11 cellular contexts compared by ENCODE assay signal in genomic region chr17:40095356-40095943, GRCh38. TPM values are rescaled to one million over a fixed set of nuclear protein-coding genes. Genes with fewer than 3 reads are reported as not detected.
A peak's percentile ranks its signal among the peaks of the same experiment; 100 is the strongest.
DNase-seq lines count a peak whose midpoint lies in the region; TF ChIP-seq lines count a peak whose summit lies in the region.
"Had no signal": no experiment of that assay in that cellular context is flagged by ENCODE, and none has a peak within 500 bp of the region (broad histone marks: within the 10 kb centered on the region; RNA-seq: fewer than 3 reads in every experiment).

No MANE protein-coding gene starts in this region.

- H3K4me3 ChIP-seq in stomach: peak overlapping the region in 1 of 4 donors; percentile 76

- peak in 1 of 4 donors; percentile 20 for TF ChIP-seq POLR2A in stomach (IDR thresholded peaks at IDR 0.05)

- no peaks in the 10 kb centered on the region for H3K9me3 Mint-ChIP-seq in activated T-helper 1 cell treated with anti-CD3 and anti-CD28 coated beads, Interleukin-12 subunit alpha, Interleukin-12 subunit beta, Interleukin-2, Interleukin-4 antibody, amounts not matched to agents 30 ng/mL and 10 ng/mL and 1 ng/mL, durations not matched to agents 14 hours and 24 hours and 36 hours
- no peaks in the 10 kb centered on the region for H3K9me3 Mint-ChIP-seq in mesothelial cell of epicardium

- CTCF ChIA-PET in HEK293T (lab: Yijun Ruan, JAX): interaction anchor here (1.2 kb wide), 1 partner anchor 9 kb away, joined by 3 read pairs; no protein-coding TSS in a partner anchor

- intact Hi-C loops in activated T-helper 1 cell treated with anti-CD3 and anti-CD28 coated beads, Interleukin-12 subunit alpha, Interleukin-12 subunit beta, Interleukin-2, Interleukin-4 antibody, amounts not matched to agents 30 ng/mL and 10 ng/mL and 1 ng/mL, durations not matched to agents 14 hours and 24 hours and 36 hours (cut with micrococcal nuclease): loop anchor here (5.0 to 10.0 kb wide), 3 partner anchors 228 to 693 kb away; partner anchors contain the start of genes FBXL20 and ZPBP2
- intact Hi-C loops in stomach (cut with DNase I; ENCODE audit: low total_unique reads): no loop called here

- peak overlapping the region; percentile 81 for H3K27ac Mint-ChIP-seq in activated T-helper 1 cell treated with anti-CD3 and anti-CD28 coated beads, Interleukin-12 subunit alpha, Interleukin-12 subunit beta, Interleukin-2, Interleukin-4 antibody, amounts not matched to agents 30 ng/mL and 10 ng/mL and 1 ng/mL, durations not matched to agents 14 hours and 24 hours and 36 hours
- H3K27ac Mint-ChIP-seq in mesothelial cell of epicardium: no peak overlapping the region

- POLR2A ChIA-PET in HEK293T (lab: Yijun Ruan, JAX): interaction anchor here (1.3 kb wide), 1 partner anchor 19 kb away, joined by 3 read pairs; no protein-coding TSS in a partner anchor

- 42 to 55% (median 52%) methylated on average over 12 to 17 of the region's 17 CpGs for WGBS in stomach, 5 donors

- no peak for TF ChIP-seq EP300 in stomach (IDR thresholded peaks at IDR 0.05)

- peak overlapping the region; percentile 76 for H3K4me3 Mint-ChIP-seq in activated T-helper 1 cell treated with anti-CD3 and anti-CD28 coated beads, Interleukin-12 subunit alpha, Interleukin-12 subunit beta, Interleukin-2, Interleukin-4 antibody, amounts not matched to agents 30 ng/mL and 10 ng/mL and 1 ng/mL, durations not matched to agents 14 hours and 24 hours and 36 hours
- H3K4me3 Mint-ChIP-seq in mesothelial cell of epicardium: no peak overlapping the region

- H3K36me3 Mint-ChIP-seq in activated T-helper 1 cell treated with anti-CD3 and anti-CD28 coated beads, Interleukin-12 subunit alpha, Interleukin-12 subunit beta, Interleukin-2, Interleukin-4 antibody, amounts not matched to agents 30 ng/mL and 10 ng/mL and 1 ng/mL, durations not matched to agents 14 hours and 24 hours and 36 hours (ENCODE audit: low read depth): peaks cover 41% of the 10 kb centered on the region
- H3K36me3 Mint-ChIP-seq in mesothelial cell of epicardium: peaks cover 14% of the 10 kb centered on the region

- H3K27me3 ChIP-seq in layer of hippocampus (ENCODE audit: control insufficient read depth, insufficient read depth, low read length): no peaks in the 10 kb centered on the region
- H3K27me3 ChIP-seq in stomach: no peaks in the 10 kb centered on the region

- H3K36me3 ChIP-seq in stomach: peaks cover 41 to 70% (median 69%) of the 10 kb centered on the region in 4 donors

- TF ChIP-seq CTCF in stomach (IDR thresholded peaks at IDR 0.05) (no peak), mesothelial cell of epicardium (IDR thresholded peaks at IDR 0.05; ENCODE audit: unreplicated experiment) (no peak)

- peaks cover 5% of the 10 kb centered on the region for H3K27me3 Mint-ChIP-seq in activated T-helper 1 cell treated with anti-CD3 and anti-CD28 coated beads, Interleukin-12 subunit alpha, Interleukin-12 subunit beta, Interleukin-2, Interleukin-4 antibody, amounts not matched to agents 30 ng/mL and 10 ng/mL and 1 ng/mL, durations not matched to agents 14 hours and 24 hours and 36 hours (ENCODE audit: insufficient read depth)
- no peaks in the 10 kb centered on the region for H3K27me3 Mint-ChIP-seq in mesothelial cell of epicardium (ENCODE audit: low read depth)

- H3K9me3 ChIP-seq in stomach: no peaks in the 10 kb centered on the region

- H3K4me1 Mint-ChIP-seq in activated T-helper 1 cell treated with anti-CD3 and anti-CD28 coated beads, Interleukin-12 subunit alpha, Interleukin-12 subunit beta, Interleukin-2, Interleukin-4 antibody, amounts not matched to agents 30 ng/mL and 10 ng/mL and 1 ng/mL, durations not matched to agents 14 hours and 24 hours and 36 hours (ENCODE audit: low read depth): peaks cover 58% of the 10 kb centered on the region
- H3K4me1 Mint-ChIP-seq in mesothelial cell of epicardium: peaks cover 25% of the 10 kb centered on the region

- H3K27ac ChIP-seq in layer of hippocampus (ENCODE audit: low read depth, low read length) (peak overlapping the region; percentile 72), stomach (peak overlapping the region; percentile 91 to 98 (median 97))
- H3K27ac ChIP-seq: 22Rv1 had no signal

- H3K4me1 ChIP-seq in stomach: peaks cover 83 to 91% (median 84%) of the 10 kb centered on the region in 4 donors

- DNase-seq in DMS 273 (lab: John Stamatoyannopoulos, UW; ENCODE audit: unreplicated experiment): peak; percentile 42
- no peak for DNase-seq in DMS 273 treated with DMSO at 0.1 percent for 48 hours (lab: John Stamatoyannopoulos, UW)
- no peak for DNase-seq in activated T-helper 1 cell treated with anti-CD3 and anti-CD28 coated beads, Interleukin-12 subunit alpha, Interleukin-12 subunit beta, Interleukin-2, Interleukin-4 antibody, amounts not matched to agents 30 ng/mL and 10 ng/mL and 1 ng/mL, durations not matched to agents 14 hours and 24 hours and 36 hours (ENCODE audit: low spot score)
- peak; percentile 73 for DNase-seq in stomach
- no peak for DNase-seq in NK-92 treated with Interleukin-12 subunit alpha and Interleukin-12 subunit beta, amount 100 ng/mL, for 24 hours (lab: John Stamatoyannopoulos, UW)
- DNase-seq in HEK293T (ENCODE audit: extremely low spot score): no peak
- no peak for DNase-seq in mesothelial cell of epicardium (ENCODE audit: low spot score in 2 of 2, unreplicated experiment in 2 of 2)
- DNase-seq: NCI-H1105, RPMI8226 had no signal

TF ChIP-seq in HEK293T, 16 proteins besides CTCF, POLR2A, EP300 and RAD21:
- TF ChIP-seq ZNF384 (IDR thresholded peaks at IDR 0.05): no peak
- no peak for TF ChIP-seq FOXM1 (IDR thresholded peaks at IDR 0.05; ENCODE audit: borderline replicate concordance)
- TF ChIP-seq ELF4 (IDR thresholded peaks at IDR 0.05): no peak
- TF ChIP-seq FOXA1 (IDR thresholded peaks at IDR 0.05): no peak
- TF ChIP-seq PKNOX1 (IDR thresholded peaks at IDR 0.05): no peak
- TF ChIP-seq CTBP1 (IDR thresholded peaks at IDR 0.05; ENCODE audit: borderline replicate concordance): no peak
- TF ChIP-seq NFRKB (IDR thresholded peaks at IDR 0.05): no peak
- TF ChIP-seq LEF1 (IDR thresholded peaks at IDR 0.05; ENCODE audit: borderline replicate concordance): no peak
- TF ChIP-seq HDGF (IDR thresholded peaks at IDR 0.05; ENCODE audit: borderline replicate concordance): no peak
- TF ChIP-seq SP1 (IDR thresholded peaks at IDR 0.05): no peak

RNA-seq across cellular contexts. Expression of gene NR1D1, which starts 4.9 kb away (rescaled TPM):
- total RNA-seq in activated T-helper 1 cell treated with anti-CD3 and anti-CD28 coated beads, Interleukin-12 subunit alpha, Interleukin-12 subunit beta, Interleukin-2, Interleukin-4 antibody, amounts not matched to agents 30 ng/mL and 10 ng/mL and 1 ng/mL, durations not matched to agents 14 hours and 24 hours and 36 hours: 8.7 and 9.6 TPM in 2 replicates
- total RNA-seq in stomach (10 to 100 TPM in 2 of 5 donors, 1 to 10 TPM in 3; 2.8 to 14.9 (median 9.0) TPM), mesothelial cell of epicardium (2.4 to 2.6 TPM (median 2.6 TPM) in 3 replicates)
- 10 to 100 TPM in 1 of 3 donors, 1 to 10 TPM in 2; 5.5 to 20.5 (median 9.6) TPM for polyA plus RNA-seq in stomach

RNA-seq across cellular contexts. Expression of gene MSL1, which starts 26.3 kb away (rescaled TPM):
- total RNA-seq in activated T-helper 1 cell treated with anti-CD3 and anti-CD28 coated beads, Interleukin-12 subunit alpha, Interleukin-12 subunit beta, Interleukin-2, Interleukin-4 antibody, amounts not matched to agents 30 ng/mL and 10 ng/mL and 1 ng/mL, durations not matched to agents 14 hours and 24 hours and 36 hours: 87.6 and 88.2 TPM in 2 replicates
- 100 to 1,000 TPM in 2 of 5 donors, 10 to 100 TPM in 3; 47.1 to 322 (median 90.1) TPM for total RNA-seq in stomach
- 10 to 100 TPM; 29.3 to 63.8 (median 32.7) TPM for polyA plus RNA-seq in stomach
- 132 to 139 TPM (median 135 TPM) in 3 replicates for total RNA-seq in mesothelial cell of epicardium

RNA-seq across cellular contexts. Expression of gene THRA, which starts 32.7 kb away (rescaled TPM):
- 2.9 and 3.5 TPM in 2 replicates for total RNA-seq in activated T-helper 1 cell treated with anti-CD3 and anti-CD28 coated beads, Interleukin-12 subunit alpha, Interleukin-12 subunit beta, Interleukin-2, Interleukin-4 antibody, amounts not matched to agents 30 ng/mL and 10 ng/mL and 1 ng/mL, durations not matched to agents 14 hours and 24 hours and 36 hours
- 10 to 100 TPM; 21.1 to 52.2 (median 38.4) TPM for total RNA-seq in stomach
- 10 to 100 TPM; 21.4 to 37.0 (median 26.4) TPM for polyA plus RNA-seq in stomach
- 42.4 to 44.3 TPM (median 43.6 TPM) in 3 replicates for total RNA-seq in mesothelial cell of epicardium

RNA-seq across cellular contexts. Expression of gene MED24, which starts 41.2 kb away (rescaled TPM):
- 113 and 120 TPM in 2 replicates for total RNA-seq in activated T-helper 1 cell treated with anti-CD3 and anti-CD28 coated beads, Interleukin-12 subunit alpha, Interleukin-12 subunit beta, Interleukin-2, Interleukin-4 antibody, amounts not matched to agents 30 ng/mL and 10 ng/mL and 1 ng/mL, durations not matched to agents 14 hours and 24 hours and 36 hours
- total RNA-seq in stomach (100 to 1,000 TPM in 2 of 5 donors, 10 to 100 TPM in 3; 55.4 to 336 (median 91.6) TPM), mesothelial cell of epicardium (125 to 131 TPM (median 130 TPM) in 3 replicates)
- 10 to 100 TPM; 24.1 to 49.5 (median 32.7) TPM for polyA plus RNA-seq in stomach

RNA-seq across cellular contexts. Expression of gene CASC3, which starts 44.9 kb away (rescaled TPM):
- 117 TPM in 2 replicates for total RNA-seq in activated T-helper 1 cell treated with anti-CD3 and anti-CD28 coated beads, Interleukin-12 subunit alpha, Interleukin-12 subunit beta, Interleukin-2, Interleukin-4 antibody, amounts not matched to agents 30 ng/mL and 10 ng/mL and 1 ng/mL, durations not matched to agents 14 hours and 24 hours and 36 hours
- total RNA-seq in stomach (100 to 1,000 TPM in 2 of 5 donors, 10 to 100 TPM in 3; 41.9 to 198 (median 85.5) TPM), mesothelial cell of epicardium (103 to 107 TPM (median 107 TPM) in 3 replicates)
- polyA plus RNA-seq in stomach: 10 to 100 TPM; 27.6 to 42.2 (median 37.0) TPM

Comparison
In these comparisons a context has a peak if more than half of its experiments do, and no peak if none do; other contexts are left out.
1. DNase-seq: peak in DMS 273 (single experiment) and stomach (single experiment); none in DMS 273 treated with DMSO at 0.1 percent for 48 hours (single experiment), activated T-helper 1 cell treated with anti-CD3 and anti-CD28 coated beads, Interleukin-12 subunit alpha, Interleukin-12 subunit beta, Interleukin-2, Interleukin-4 antibody, amounts not matched to agents 30 ng/mL and 10 ng/mL and 1 ng/mL, durations not matched to agents 14 hours and 24 hours and 36 hours (single experiment), NK-92 treated with Interleukin-12 subunit alpha and Interleukin-12 subunit beta, amount 100 ng/mL, for 24 hours (single experiment), HEK293T (single experiment) and mesothelial cell of epicardium (0 of 2).